26 cellular contexts compared by ENCODE assay signal in genomic region chr4:4421356-4421755, GRCh38. TPM values are rescaled to one million over a fixed set of nuclear protein-coding genes. Genes with fewer than 3 reads are reported as not detected.
"Had no signal": no experiment of that assay in that cellular context is flagged by ENCODE, and none has a peak within 500 bp of the region (broad histone marks: within the 10 kb centered on the region; RNA-seq: fewer than 3 reads in every experiment).

No MANE protein-coding gene starts in this region.

- ATAC-seq: activated T-cell treated with anti-CD3 and anti-CD28 coated beads, Interleukin-2, amount 50 U/mL, for 72 hours had no signal

- H3K27me3 Mint-ChIP-seq: activated B cell treated with CpG ODN at 0.5 μM for 24 hours; activated CD4-positive, alpha-beta T cell treated with anti-CD3 and anti-CD28 coated beads, Interleukin-2, amount 10 ng/mL, durations not matched to agents 24 days and 14 days; activated naive CD8-positive, alpha-beta T cell treated with anti-CD3 and anti-CD28 coated beads for 36 hours; IgD-negative memory B cell had no signal

- DNase-seq: activated B cell treated with CpG ODN at 0.5 μM for 24 hours; activated CD4-positive, alpha-beta T cell treated with anti-CD3 and anti-CD28 coated beads for 1 hour; activated CD4-positive, alpha-beta T cell treated with anti-CD3 and anti-CD28 coated beads, Interleukin-2, amount 10 ng/mL, durations not matched to agents 24 days and 14 days; activated CD4-positive, alpha-beta T cell treated with anti-CD3 and anti-CD28 coated beads, Interleukin-2, amount 50 U/mL, for 48 hours; activated CD8-positive, alpha-beta memory T cell treated with anti-CD3 and anti-CD28 coated beads, Interleukin-2, amount 50 U/mL, for 4 hours; activated naive CD4-positive, alpha-beta T cell treated with Interleukin-2 at 50 U/mL for 16 hours; activated naive CD8-positive, alpha-beta T cell treated with anti-CD3 and anti-CD28 coated beads for 36 hours; activated T-cell treated with anti-CD3 and anti-CD28 coated beads, Interleukin-2, amount 50 U/mL, for 72 hours; anterior cingulate cortex; central memory CD4-positive, alpha-beta T cell; NCI-H1092; NCI-H1417; NCI-H1930; NCI-H2107; NCI-H2171 treated with DMSO at 0.1 percent for 48 hours; NCI-H226; NCI-H510A; NCI-H526 treated with DMSO at 0.1 percent for 48 hours; NCI-H82; SJCRH30; SK-N-SH; T-helper 1 cell had no signal

- H3K4me1 Mint-ChIP-seq: activated B cell treated with CpG ODN at 0.5 μM for 24 hours, IgD-negative memory B cell had no signal

- H3K9me3 Mint-ChIP-seq: activated B cell treated with CpG ODN at 0.5 μM for 24 hours; activated CD4-positive, alpha-beta T cell treated with anti-CD3 and anti-CD28 coated beads, Interleukin-2, amount 10 ng/mL, durations not matched to agents 24 days and 14 days; activated naive CD8-positive, alpha-beta T cell treated with anti-CD3 and anti-CD28 coated beads for 36 hours; activated T-cell treated with anti-CD3 and anti-CD28 coated beads, Interleukin-2, amount 50 U/mL, for 72 hours had no signal

- H3K4me3 Mint-ChIP-seq: activated B cell treated with CpG ODN at 0.5 μM for 24 hours; activated CD4-positive, alpha-beta T cell treated with anti-CD3 and anti-CD28 coated beads, Interleukin-2, amount 10 ng/mL, durations not matched to agents 24 days and 14 days; activated naive CD8-positive, alpha-beta T cell treated with anti-CD3 and anti-CD28 coated beads for 36 hours; activated T-cell treated with anti-CD3 and anti-CD28 coated beads, Interleukin-2, amount 50 U/mL, for 72 hours; IgD-negative memory B cell had no signal

- H3K27ac ChIP-seq: breast epithelium, KMS-11, SJCRH30 had no signal

- H3K27ac Mint-ChIP-seq: activated B cell treated with CpG ODN at 0.5 μM for 24 hours; activated CD4-positive, alpha-beta T cell treated with anti-CD3 and anti-CD28 coated beads, Interleukin-2, amount 10 ng/mL, durations not matched to agents 24 days and 14 days; activated naive CD8-positive, alpha-beta T cell treated with anti-CD3 and anti-CD28 coated beads for 36 hours; activated T-cell treated with anti-CD3 and anti-CD28 coated beads, Interleukin-2, amount 50 U/mL, for 72 hours had no signal

RNA-seq across cellular contexts. Expression of gene NSG1, which starts 34.5 kb away (rescaled TPM):
- total RNA-seq: activated B cell treated with CpG ODN at 0.5 μM for 24 hours, RPMI7951, SJCRH30 had no signal
